ENCODE assay signal across 8 cellular contexts in the genomic region with DNA sequence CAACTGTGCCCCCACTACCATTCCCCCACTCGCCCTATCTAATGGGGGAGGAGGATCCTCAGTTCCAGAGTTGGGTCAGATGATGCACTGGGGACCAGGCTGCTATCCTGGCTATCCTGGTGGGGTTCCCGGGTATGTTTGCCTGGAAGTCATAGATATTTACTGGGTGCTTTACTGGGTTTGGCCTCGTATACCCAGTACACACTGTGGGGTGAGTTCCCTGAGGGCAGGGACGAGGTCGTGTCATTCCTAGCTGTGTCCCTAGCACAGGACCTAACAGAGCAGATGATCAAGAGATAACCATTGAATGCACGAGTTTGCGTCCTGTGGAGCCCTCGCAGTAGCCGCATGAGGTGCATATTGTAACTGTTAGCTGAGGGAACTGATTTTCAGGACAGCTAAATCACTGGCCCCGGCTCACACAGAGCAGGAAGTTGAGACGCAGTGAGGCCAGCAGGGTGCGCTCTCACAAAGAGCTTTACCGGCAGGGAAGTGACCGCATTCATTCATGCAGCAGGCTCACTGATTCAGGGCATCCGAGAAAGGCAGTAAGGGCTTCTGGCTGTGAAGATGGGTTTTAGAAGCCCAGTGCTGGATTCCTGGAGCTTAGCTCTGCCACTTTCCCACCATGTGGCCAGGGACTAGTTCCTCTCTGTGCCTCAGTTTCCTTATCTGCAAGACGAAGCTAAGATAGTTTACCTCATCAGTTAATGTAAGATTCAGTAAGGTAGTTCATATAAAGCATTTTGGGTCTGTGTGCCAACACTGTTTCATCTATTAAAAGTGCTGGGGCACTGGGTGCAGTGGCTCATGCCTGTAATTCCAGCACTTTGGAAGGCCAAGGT. TPM values are rescaled to one million over a fixed set of nuclear protein-coding genes. Genes with fewer than 3 reads are reported as not detected.
DNase-seq lines count a peak whose midpoint lies in the region; ATAC-seq and TF ChIP-seq lines count a peak whose summit lies in the region.

No MANE protein-coding gene starts in this region.

- 60 to 61% methylated on average over 16 of the region's 16 CpGs for WGBS in heart right ventricle, 2 donors

- no peak overlapping the region for H3K4me3 ChIP-seq in heart right ventricle

- intact Hi-C loops in heart right ventricle (cut with DNase I): loop anchor here in 5 of 10 donors (10.0 kb wide), 4 partner anchors 75 to 215 kb away; partner anchors contain the start of genes KCNA7 (in 2 of the 5), HRC (in 1 of the 5) and TRPM4 (in 1 of the 5)

- TF ChIP-seq CTCF in heart right ventricle (IDR thresholded peaks at IDR 0.05): peak; percentile 23 to 74 (median 61)

- H3K36me3 ChIP-seq in heart right ventricle: peaks cover 0 to 44% (median 15%) of the 10 kb centered on the region in 9 donors

- H3K4me1 ChIP-seq in heart right ventricle: peaks cover 0 to 6% (median 5%) of the 10 kb centered on the region in 9 donors

- no peak overlapping the region for H3K27ac ChIP-seq in heart right ventricle

- no peaks in the 10 kb centered on the region for H3K9me3 ChIP-seq in heart right ventricle

- ATAC-seq in heart right ventricle: peak in 6 of 8 donors; percentile 27 to 71 (median 58)
- no peak for ATAC-seq in HG03342 (IDR thresholded peaks at IDR 0.05; ENCODE audit: unreplicated experiment)
- no peak for ATAC-seq in GM21786 (IDR thresholded peaks at IDR 0.05; ENCODE audit: unreplicated experiment)

- H3K27me3 ChIP-seq in heart right ventricle: no peaks in the 10 kb centered on the region

- DNase-seq in SIG-M5 treated with dmso at 0.1 percent for 504 hours (lab: John Stamatoyannopoulos, UW; ENCODE audit: unreplicated experiment): peak; percentile 70
- DNase-seq in SIG-M5 (lab: John Stamatoyannopoulos, UW): no peak
- DNase-seq in RKO (ENCODE audit: low spot score): peak; percentile 47
- DNase-seq in activated effector memory CD4-positive, alpha-beta T cell treated with Interleukin-2 at 50 U/mL for 16 hours: peak; percentile 61
- DNase-seq in heart right ventricle: peak in 1 of 2 donors; percentile 52
- DNase-seq in stimulated activated CD4-positive, alpha-beta T cell treated with anti-CD3 and anti-CD28 coated beads, Interleukin-15, amount 100 ng/mL, for 1 hour (ENCODE audit: low read depth in 1 of 2, low spot score in 1 of 2): peak; percentile 26 to 49

RNA-seq across cellular contexts. Expression of gene RUVBL2, which starts 6.0 kb away (rescaled TPM):
- total RNA-seq in heart right ventricle: 10 to 100 TPM; 40.1 to 60.4 (median 49.3) TPM
- polyA plus RNA-seq in heart right ventricle: 100 to 1,000 TPM in 1 of 2 donors, 10 to 100 TPM in 1; 60.1 to 108 TPM

RNA-seq across cellular contexts. Expression of gene GYS1, which starts 6.6 kb away (rescaled TPM):
- 100 to 1,000 TPM; 139 to 245 (median 201) TPM for total RNA-seq in heart right ventricle
- 100 to 1,000 TPM; 114 to 128 TPM for polyA plus RNA-seq in heart right ventricle

RNA-seq across cellular contexts. Expression of gene LHB, which starts 17.2 kb away (rescaled TPM):
- total RNA-seq in heart right ventricle: not detected
- polyA plus RNA-seq in heart right ventricle: not detected

RNA-seq across cellular contexts. Expression of gene CGB3, which starts 24.4 kb away (rescaled TPM):
- not detected for total RNA-seq in heart right ventricle
- polyA plus RNA-seq in heart right ventricle: not detected

RNA-seq across cellular contexts. Expression of gene CGB2, which starts 32.0 kb away (rescaled TPM):
- not detected for total RNA-seq in heart right ventricle
- polyA plus RNA-seq in heart right ventricle: not detected

Comparison
In these comparisons a context has a peak if more than half of its experiments do, and no peak if none do; other contexts are left out.
1. ATAC-seq: peak in heart right ventricle (6 of 8); none in HG03342 (single experiment) and GM21786 (single experiment).